ENCODE assay signal across 1 cellular context in genomic region chr22:29765905-29766631, GRCh38.
TF ChIP-seq lines count a peak whose summit lies in the region.

No MANE protein-coding gene starts in this region.

TF ChIP-seq in HCT116, 20 proteins besides CTCF, POLR2A, EP300 and RAD21 (continued from another document):
- no peak for TF ChIP-seq ZBTB33 (IDR thresholded peaks at IDR 0.05; ENCODE audit: extremely low read depth, insufficient replicate concordance, low read length)
- no peak for TF ChIP-seq FOSL1 (IDR thresholded peaks at IDR 0.05; ENCODE audit: low read depth)
- no peak for TF ChIP-seq ZFX (IDR thresholded peaks at IDR 0.05)
- no peak for TF ChIP-seq ATF3 (IDR thresholded peaks at IDR 0.05)
- no peak for TF ChIP-seq MAX (IDR thresholded peaks at IDR 0.05)
- TF ChIP-seq JUND (IDR thresholded peaks at IDR 0.05) = no peak
- TF ChIP-seq EZH2phosphoT487 (IDR thresholded peaks at IDR 0.05; ENCODE audit: borderline replicate concordance) = no peak
- no peak for TF ChIP-seq EZH2 (IDR thresholded peaks at IDR 0.05)
- no peak for TF ChIP-seq TCF7L2 (IDR thresholded peaks at IDR 0.05; ENCODE audit: borderline replicate concordance, extremely low read depth, insufficient read depth, insufficient read length)
- TF ChIP-seq POLR2AphosphoS5 (IDR thresholded peaks at IDR 0.05; ENCODE audit: low read depth, low read length) = no peak
- no peak for TF ChIP-seq EGR1 (IDR thresholded peaks at IDR 0.05; ENCODE audit: low read depth)
- no peak for TF ChIP-seq ZNF274 (IDR thresholded peaks at IDR 0.05; ENCODE audit: low read depth, low read length)
- no peak for TF ChIP-seq REST (IDR thresholded peaks at IDR 0.05; ENCODE audit: low read depth)
- TF ChIP-seq SP1 (IDR thresholded peaks at IDR 0.05; ENCODE audit: low read depth) = no peak
- no peak for TF ChIP-seq YY1 (IDR thresholded peaks at IDR 0.05; ENCODE audit: extremely low read depth, insufficient replicate concordance, low read depth, low read length)
